ENCODE assay signal across 11 cellular contexts in the genomic region with DNA sequence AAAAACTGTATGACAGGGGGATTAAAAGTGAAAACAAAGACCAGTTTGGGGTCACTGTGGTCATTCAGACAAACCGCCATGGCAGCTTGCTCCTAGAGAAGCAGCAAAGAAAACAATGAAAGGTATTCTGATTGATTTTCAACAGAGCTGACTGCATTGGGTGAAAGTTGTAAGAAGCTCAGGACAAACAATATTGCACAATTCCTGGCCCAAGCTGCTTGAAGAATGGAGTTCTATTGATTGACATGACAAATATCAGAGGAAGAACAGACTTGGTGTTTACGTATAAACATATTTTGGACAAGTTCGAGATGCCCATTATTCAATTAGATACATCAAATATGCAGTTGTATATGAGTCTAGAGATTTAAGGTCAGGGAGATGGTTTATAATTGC.
DNase-seq lines count a peak whose midpoint lies in the region; ATAC-seq and TF ChIP-seq lines count a peak whose summit lies in the region.
"Had no signal": no experiment of that assay in that cellular context is flagged by ENCODE, and none has a peak within 500 bp of the region (broad histone marks: within the 10 kb centered on the region; RNA-seq: fewer than 3 reads in every experiment).

No MANE protein-coding gene starts in this region.

- no peaks in the 10 kb centered on the region for H3K27me3 ChIP-seq in gastroesophageal sphincter
- H3K27me3 ChIP-seq in stomach smooth muscle (ENCODE audit: control insufficient read depth in 1 of 2, insufficient read depth in 2 of 2, low read length in 2 of 2): no peaks in the 10 kb centered on the region
- H3K27me3 ChIP-seq: tibial nerve had no signal

- H3K27ac ChIP-seq in gastroesophageal sphincter: peak overlapping the region; percentile 93 to 95 (median 94)
- H3K27ac ChIP-seq in stomach smooth muscle (ENCODE audit: low read length): peak overlapping the region; percentile 91

- 90 to 93% methylated on average over 3 of the region's 3 CpGs for WGBS in gastroesophageal sphincter (ENCODE audit: low coverage in 1 of 2), 2 donors

- peaks cover 1% of the 10 kb centered on the region for H3K36me3 Mint-ChIP-seq in activated naive CD4-positive, alpha-beta T cell treated with anti-CD3 and anti-CD28 coated beads, Interleukin-2, amount 10 ng/mL, durations not matched to agents 7 days and 5 days
- no peaks in the 10 kb centered on the region for H3K36me3 Mint-ChIP-seq in T-cell
- H3K36me3 Mint-ChIP-seq in glutamatergic neuron (ENCODE audit: unreplicated experiment): no peaks in the 10 kb centered on the region

- no peak for ATAC-seq in T-cell (replicated peaks in 1 of 4)
- no peak for ATAC-seq in gastroesophageal sphincter

- peaks cover 1% of the 10 kb centered on the region for H3K9me3 Mint-ChIP-seq in activated naive CD4-positive, alpha-beta T cell treated with anti-CD3 and anti-CD28 coated beads, Interleukin-2, amount 10 ng/mL, durations not matched to agents 7 days and 5 days
- H3K9me3 Mint-ChIP-seq in T-cell (peaks cover 0 to 2% (median 0%) of the 10 kb centered on the region in 3 donors), glutamatergic neuron (ENCODE audit: unreplicated experiment) (peaks cover 15% of the 10 kb centered on the region)

- no peak for TF ChIP-seq EP300 in gastroesophageal sphincter (IDR thresholded peaks at IDR 0.05)

- peaks cover 0 to 44% (median 9%) of the 10 kb centered on the region in 3 donors for H3K4me1 ChIP-seq in gastroesophageal sphincter
- peaks cover 7% of the 10 kb centered on the region for H3K4me1 ChIP-seq in stomach smooth muscle (ENCODE audit: control insufficient read depth, insufficient read depth, low read length)

- DNase-seq in activated naive CD4-positive, alpha-beta T cell treated with anti-CD3 and anti-CD28 coated beads, Interleukin-2, amount 10 ng/mL, durations not matched to agents 7 days and 5 days: no peak
- no peak for DNase-seq in activated naive CD4-positive, alpha-beta T cell treated with Interleukin-2 at 50 U/mL for 16 hours
- no peak for DNase-seq in T-cell
- no peak for DNase-seq in glutamatergic neuron
- no peak for DNase-seq in KBM-7
- no peak for DNase-seq in foreskin fibroblast
- DNase-seq: activated effector memory CD4-positive, alpha-beta T cell treated with anti-CD3 and anti-CD28 coated beads, Interleukin-2, amount 50 U/mL, for 16 hours; NCI-H146 had no signal

- H3K4me3 Mint-ChIP-seq in activated naive CD4-positive, alpha-beta T cell treated with anti-CD3 and anti-CD28 coated beads, Interleukin-2, amount 10 ng/mL, durations not matched to agents 7 days and 5 days: no peak overlapping the region
- H3K4me3 Mint-ChIP-seq in T-cell (no peak overlapping the region), glutamatergic neuron (ENCODE audit: unreplicated experiment) (no peak overlapping the region)

- no peaks in the 10 kb centered on the region for H3K27me3 Mint-ChIP-seq in activated naive CD4-positive, alpha-beta T cell treated with anti-CD3 and anti-CD28 coated beads, Interleukin-2, amount 10 ng/mL, durations not matched to agents 7 days and 5 days
- peaks cover 0 to 2% of the 10 kb centered on the region in 2 donors for H3K27me3 Mint-ChIP-seq in T-cell
- peaks cover 15% of the 10 kb centered on the region for H3K27me3 Mint-ChIP-seq in glutamatergic neuron (ENCODE audit: unreplicated experiment)

- H3K4me3 ChIP-seq in gastroesophageal sphincter (no peak overlapping the region), stomach smooth muscle (ENCODE audit: low read length in 2 of 2) (no peak overlapping the region), foreskin fibroblast (ENCODE audit: low read depth in 1 of 2, low read length in 2 of 2) (no peak overlapping the region)
- H3K4me3 ChIP-seq: tibial nerve had no signal

- H3K36me3 ChIP-seq in gastroesophageal sphincter (no peaks in the 10 kb centered on the region), stomach smooth muscle (ENCODE audit: control insufficient read depth in 2 of 2, insufficient read depth in 2 of 2, low read length in 2 of 2) (no peaks in the 10 kb centered on the region)
- H3K36me3 ChIP-seq: tibial nerve had no signal

- POLR2A ChIA-PET in T-cell (lab: Charles Lee): interaction anchor here (0.6 to 15.4 kb wide), 7 partner anchors 19 to 1785 kb away, joined by 3 to 682 read pairs (median 3); a partner anchor contains a TSS

- H3K4me1 Mint-ChIP-seq in activated naive CD4-positive, alpha-beta T cell treated with anti-CD3 and anti-CD28 coated beads, Interleukin-2, amount 10 ng/mL, durations not matched to agents 7 days and 5 days: peaks cover 73% of the 10 kb centered on the region
- H3K4me1 Mint-ChIP-seq in T-cell (peaks cover 46 to 59% (median 50%) of the 10 kb centered on the region in 3 donors), glutamatergic neuron (ENCODE audit: low read depth, unreplicated experiment) (peaks cover 12% of the 10 kb centered on the region)

- CTCF ChIA-PET in activated naive CD4-positive, alpha-beta T cell treated with anti-CD3 and anti-CD28 coated beads, Interleukin-2, amount 10 ng/mL, durations not matched to agents 7 days and 5 days (lab: Charles Lee): interaction anchor here (1.9 kb wide), 1 partner anchor 32 kb away, joined by 6 read pairs; no protein-coding TSS in a partner anchor
- CTCF ChIA-PET in T-cell (lab: Charles Lee): interaction anchor here (0.7 to 3.1 kb wide), 7 partner anchors 19 to 1117 kb away, joined by 3 to 27 read pairs (median 9); a partner anchor contains a TSS

- H3K9me3 ChIP-seq in gastroesophageal sphincter (no peaks in the 10 kb centered on the region), stomach smooth muscle (ENCODE audit: control insufficient read depth in 2 of 2, low read length in 2 of 2) (no peaks in the 10 kb centered on the region)
- H3K9me3 ChIP-seq: tibial nerve had no signal

- peak overlapping the region; percentile 99 for H3K27ac Mint-ChIP-seq in activated naive CD4-positive, alpha-beta T cell treated with anti-CD3 and anti-CD28 coated beads, Interleukin-2, amount 10 ng/mL, durations not matched to agents 7 days and 5 days
- H3K27ac Mint-ChIP-seq in T-cell (peak overlapping the region; percentile 64 to 74), glutamatergic neuron (ENCODE audit: unreplicated experiment) (no peak overlapping the region)

- no peak for TF ChIP-seq POLR2A in gastroesophageal sphincter (IDR thresholded peaks at IDR 0.05)

- in situ Hi-C loops in KBM-7 (cut with MboI; ENCODE audit: low pct_unique_long_range_greater_than_20kb, low sequenced_read_pairs): loop anchor here (25.0 kb wide), 1 partner anchor 1113 kb away; a partner anchor contains a TSS

- no peak for TF ChIP-seq CTCF in gastroesophageal sphincter (IDR thresholded peaks at IDR 0.05)
- TF ChIP-seq CTCF in glutamatergic neuron (IDR thresholded peaks at IDR 0.05; ENCODE audit: partially characterized antibody, unreplicated experiment): no peak
- no peak for TF ChIP-seq CTCF in foreskin fibroblast (IDR thresholded peaks at IDR 0.05; ENCODE audit: low read depth, low read length)

- H3K9ac ChIP-seq in stomach smooth muscle (ENCODE audit: low read length in 2 of 2): no peak overlapping the region
